8 cellular contexts compared by ENCODE assay signal in the genomic region with DNA sequence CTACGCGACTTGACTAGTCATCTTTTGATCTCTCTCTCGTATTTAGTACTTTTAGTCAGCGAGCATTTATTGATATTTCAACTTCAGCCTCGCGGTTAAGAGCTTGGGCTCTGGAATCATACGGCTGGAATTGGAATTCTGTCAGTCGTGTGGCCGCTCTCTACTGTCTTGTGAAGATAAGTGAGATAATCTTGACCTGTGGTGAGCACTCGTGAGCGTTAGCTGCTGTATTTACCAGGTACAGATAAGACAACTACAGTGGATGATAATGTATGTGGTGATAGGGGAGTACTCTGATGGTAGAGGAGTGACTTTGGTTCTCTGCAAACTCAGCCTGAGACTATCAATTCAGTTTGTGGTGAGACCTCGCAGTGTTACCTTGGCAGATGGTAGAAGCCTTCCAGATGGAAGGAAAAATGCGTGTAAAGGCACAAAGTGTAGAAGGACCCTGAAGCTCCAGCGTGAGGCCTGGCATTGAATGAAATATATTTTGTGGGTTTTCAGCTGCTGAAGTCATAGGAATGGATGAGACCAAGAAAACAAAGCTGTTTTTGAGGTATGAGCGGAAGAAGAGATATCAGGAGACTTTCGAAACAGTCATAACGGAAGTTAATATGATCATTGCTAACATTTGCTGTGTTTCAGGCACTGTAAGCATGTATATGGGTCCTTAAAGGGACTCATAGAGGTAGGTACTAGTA. TPM values are rescaled to one million over a fixed set of nuclear protein-coding genes. Genes with fewer than 3 reads are reported as not detected.
DNase-seq lines count a peak whose midpoint lies in the region; ATAC-seq and TF ChIP-seq lines count a peak whose summit lies in the region.

No MANE protein-coding gene starts in this region.

- CTCF ChIA-PET in AG04449 (lab: Yijun Ruan, JAX): interaction anchor here (0.6 to 1.5 kb wide), 12 partner anchors 8 to 441 kb away, joined by 3 to 13 read pairs (median 4); a partner anchor contains a TSS

- TF ChIP-seq CTCF in AG04449 (IDR thresholded peaks at IDR 0.05; ENCODE audit: insufficient read depth, low read length, missing control alignments) (no peak), choroid plexus epithelial cell (conservative IDR thresholded peaks at IDR 0.05; ENCODE audit: low read depth, low read length) (no peak)

- H3K9me3 ChIP-seq in SJSA1 (replicated peaks) (no peaks in the 10 kb centered on the region), neuronal stem cell (replicated peaks in 1 of 2; ENCODE audit: control insufficient read depth in 2 of 2, insufficient read depth in 1 of 2, low read depth in 1 of 2, low read length in 2 of 2) (no peaks in the 10 kb centered on the region)

- no peaks in the 10 kb centered on the region for H3K27me3 ChIP-seq in SJSA1 (replicated peaks)
- no peaks in the 10 kb centered on the region for H3K27me3 ChIP-seq in neuronal stem cell (ENCODE audit: control insufficient read depth in 3 of 3, insufficient read depth in 3 of 3, low read depth in 1 of 3, low read length in 3 of 3)

- no peak overlapping the region for H4K8ac ChIP-seq in neuronal stem cell (ENCODE audit: low read depth, low read length)

- no peak overlapping the region for H3K4ac ChIP-seq in neuronal stem cell (ENCODE audit: low read length)

- peak overlapping the region; percentile 33 for H3K9ac ChIP-seq in neuronal stem cell (ENCODE audit: low read depth, low read length, poor library complexity)

- no peak overlapping the region for H2BK12ac ChIP-seq in neuronal stem cell (ENCODE audit: low read length)

- no peak overlapping the region for H2BK120ac ChIP-seq in neuronal stem cell (ENCODE audit: low read depth, low read length)

- no peak overlapping the region for H4K91ac ChIP-seq in neuronal stem cell (ENCODE audit: low read depth, low read length, poor library complexity)

- POLR2A ChIA-PET in AG04449 (lab: Yijun Ruan, JAX): interaction anchor here (0.7 kb wide), 1 partner anchor 89 kb away, joined by 4 read pairs; no protein-coding TSS in a partner anchor

- H2AK5ac ChIP-seq in neuronal stem cell (ENCODE audit: low read depth, low read length): no peak overlapping the region

- peak overlapping the region; percentile 59 for H3K27ac ChIP-seq in SJSA1
- H3K27ac ChIP-seq in neuronal stem cell (replicated peaks; ENCODE audit: low read length): peak overlapping the region; percentile 99

- no peak overlapping the region for H3K14ac ChIP-seq in neuronal stem cell (ENCODE audit: low read length)

- H3K4me3 ChIP-seq in AG04449 (ENCODE audit: low read depth, low read length) (peak overlapping the region; percentile 90), SJSA1 (peak overlapping the region; percentile 60), choroid plexus epithelial cell (ENCODE audit: low read depth, low read length) (peak overlapping the region; percentile 92), neuronal stem cell (ENCODE audit: low read length in 2 of 2) (peak overlapping the region; percentile 69 to 96)

- no peak overlapping the region for H2BK5ac ChIP-seq in neuronal stem cell (ENCODE audit: low read length)

- no peaks in the 10 kb centered on the region; the same call in 1 of the 2 replicates for H3K36me3 ChIP-seq in SJSA1
- peaks cover under 1 to 41% of the 10 kb centered on the region in 2 donors for H3K36me3 ChIP-seq in neuronal stem cell (replicated peaks in 1 of 2; ENCODE audit: control insufficient read depth in 2 of 2, insufficient read depth in 2 of 2, low read length in 2 of 2)

- no peak overlapping the region for H3K18ac ChIP-seq in neuronal stem cell (ENCODE audit: low read length)

- H3K23ac ChIP-seq in neuronal stem cell (ENCODE audit: low read depth, low read length, poor library complexity): no peak overlapping the region

- DNase-seq in AG04449 (ENCODE audit: low read depth, low spot score) (no peak), SJSA1 (ENCODE audit: low read depth in 1 of 2, low spot score in 2 of 2) (no peak), choroid plexus epithelial cell (ENCODE audit: low read depth) (peak; percentile 38), neuronal stem cell (ENCODE audit: low spot score) (no peak), NK-92 (lab: John Stamatoyannopoulos, UW; ENCODE audit: unreplicated experiment) (no peak), middle frontal gyrus (ENCODE audit: extremely low spot score, low spot score) (no peak)

- H3K4me1 ChIP-seq in SJSA1 (replicated peaks): peaks cover 6% of the 10 kb centered on the region; the same call in 1 of the 2 replicates
- H3K4me1 ChIP-seq in neuronal stem cell (ENCODE audit: control insufficient read depth in 2 of 2, insufficient read depth in 1 of 2, low read depth in 1 of 2, low read length in 2 of 2): peaks cover 7 to 22% of the 10 kb centered on the region in 2 donors

- ATAC-seq in GM18519 (IDR thresholded peaks at IDR 0.05; ENCODE audit: low FRiP score, unreplicated experiment) (peak; percentile 38), HG03095 (IDR thresholded peaks at IDR 0.05; ENCODE audit: unreplicated experiment) (peak; percentile 30)

- peak overlapping the region; percentile 88 for H2AFZ ChIP-seq in neuronal stem cell (ENCODE audit: low read length)

- H3K79me1 ChIP-seq in neuronal stem cell (ENCODE audit: low read depth, low read length): no peaks in the 10 kb centered on the region

- H2BK15ac ChIP-seq in neuronal stem cell (ENCODE audit: low read length): no peak overlapping the region

- WGBS in neuronal stem cell (ENCODE audit: extremely low coverage in 2 of 2, insufficient read length in 2 of 2, insufficient replicate concordance in 1 of 2), 2 donors: no CpG with 5 or more reads among the region's 17 CpGs

- H3K4me2 ChIP-seq in neuronal stem cell (ENCODE audit: insufficient read depth, low read length, poor library complexity, severe bottlenecking): peak overlapping the region; percentile 92

RNA-seq across cellular contexts. Expression of a gene that starts 0.7 kb away (rescaled TPM):
- total RNA-seq in SJSA1 (2014; rRNA removed; shearing (Covaris generic)): 28.9 and 61.0 TPM in 2 replicates
- polyA plus RNA-seq in neuronal stem cell (2013, experiment 1 of 2): 23.7 TPM
- polyA plus RNA-seq in neuronal stem cell (2013, experiment 2 of 2): 24.4 TPM

RNA-seq across cellular contexts. Expression of a gene that starts 1.2 kb away (rescaled TPM):
- total RNA-seq in SJSA1 (2014; rRNA removed; shearing (Covaris generic)): 6.1 and 9.9 TPM in 2 replicates
- 9.8 TPM for polyA plus RNA-seq in neuronal stem cell (2013, experiment 1 of 2)
- 10.2 TPM for polyA plus RNA-seq in neuronal stem cell (2013, experiment 2 of 2)
